ENCODE assay signal across 8 cellular contexts in the genomic region with DNA sequence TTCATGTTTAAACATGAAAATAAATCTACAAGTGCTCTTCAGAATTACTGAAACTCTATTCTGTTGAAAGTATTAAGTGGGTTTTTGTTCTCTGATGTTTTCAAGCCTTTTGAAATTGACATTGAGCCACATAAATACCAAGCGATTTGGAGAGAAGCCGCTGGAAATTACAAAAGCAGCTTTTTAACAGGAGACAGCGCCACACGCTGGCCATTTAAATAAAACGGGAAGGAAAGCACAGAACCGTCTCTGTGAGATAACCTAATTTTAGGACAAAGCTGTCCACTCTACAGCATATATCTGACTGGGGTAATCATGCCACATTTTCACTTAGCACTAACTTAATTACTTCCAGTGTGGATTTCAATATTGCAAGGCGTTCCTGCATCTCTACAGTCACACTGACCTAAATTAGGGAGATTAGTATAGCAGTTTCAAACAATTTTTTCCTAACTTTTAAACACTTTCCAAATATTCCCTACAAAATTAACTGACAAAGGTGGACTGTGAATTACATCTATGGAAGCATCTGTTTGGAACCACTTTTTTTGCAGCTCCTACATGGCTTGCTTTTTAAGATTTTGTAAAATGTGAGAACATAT. TPM values are rescaled to one million over a fixed set of nuclear protein-coding genes. Genes with fewer than 3 reads are reported as not detected.
DNase-seq lines count a peak whose midpoint lies in the region; ATAC-seq, FAIRE-seq and TF ChIP-seq lines count a peak whose summit lies in the region.

No MANE protein-coding gene starts in this region.

- no peaks in the 10 kb centered on the region for H3K4me1 Mint-ChIP-seq in astrocyte (ENCODE audit: low read depth, unreplicated experiment)

- H3K36me3 ChIP-seq in astrocyte (ENCODE audit: insufficient read depth, low read length) = no peaks in the 10 kb centered on the region
- no peaks in the 10 kb centered on the region for H3K36me3 ChIP-seq in upper lobe of right lung

- H3K27ac ChIP-seq in C4-2B (no peak overlapping the region), astrocyte (ENCODE audit: low read depth, low read length) (no peak overlapping the region), upper lobe of right lung (no peak overlapping the region)

- H3K9me3 Mint-ChIP-seq in astrocyte (ENCODE audit: unreplicated experiment) = no peaks in the 10 kb centered on the region

- DNase-seq in NCI-H526 treated with DMSO at 0.1 percent for 48 hours (lab: John Stamatoyannopoulos, UW) (peak; percentile 36), astrocyte (ENCODE audit: low read depth) (no peak), left kidney (ENCODE audit: low read depth, low spot score) (peak; percentile 59), upper lobe of right lung (no peak)
- no peak for DNase-seq in stimulated activated naive CD4-positive, alpha-beta T cell treated with Interleukin-2 at 50 U/mL for 16 hours (lab: John Stamatoyannopoulos, UW)
- no peak for DNase-seq in effector CD8-positive, alpha-beta T cell (lab: John Stamatoyannopoulos, UW)

- H3K4me1 ChIP-seq in astrocyte (ENCODE audit: insufficient read depth, low read length) (no peaks in the 10 kb centered on the region), upper lobe of right lung (no peaks in the 10 kb centered on the region)

- intact Hi-C loops in upper lobe of right lung (cut with DNase I) = no loop called here

- H3K9me3 ChIP-seq in astrocyte (ENCODE audit: insufficient read depth, low read depth, low read length) = no peaks in the 10 kb centered on the region
- H3K9me3 ChIP-seq in upper lobe of right lung = no peaks in the 10 kb centered on the region

- peak; percentile 73 for TF ChIP-seq CTCF in C4-2B (conservative IDR thresholded peaks at IDR 0.05)
- peak; percentile 60 for TF ChIP-seq CTCF in astrocyte (IDR thresholded peaks at IDR 0.05; ENCODE audit: insufficient read depth, low read depth, low read length)
- peak; percentile 54 for TF ChIP-seq CTCF in upper lobe of right lung (IDR thresholded peaks at IDR 0.05)

- H3K36me3 Mint-ChIP-seq in astrocyte (ENCODE audit: low read depth, unreplicated experiment) = no peaks in the 10 kb centered on the region

- H2AFZ ChIP-seq in astrocyte (ENCODE audit: low read depth, low read length) = no peak overlapping the region

- H4K20me1 ChIP-seq in astrocyte (ENCODE audit: insufficient read depth, low read length) = no peaks in the 10 kb centered on the region

- H3K9ac ChIP-seq in astrocyte (ENCODE audit: low read length) = no peak overlapping the region

- H3K79me2 ChIP-seq in astrocyte (ENCODE audit: insufficient read depth, low read length) = no peaks in the 10 kb centered on the region

- no peaks in the 10 kb centered on the region for H3K27me3 ChIP-seq in astrocyte (ENCODE audit: insufficient read depth, low read length)
- H3K27me3 ChIP-seq in upper lobe of right lung = no peaks in the 10 kb centered on the region

- no peaks in the 10 kb centered on the region for H3K27me3 Mint-ChIP-seq in astrocyte (ENCODE audit: low read depth, unreplicated experiment)

- no peak overlapping the region for H3K4me2 ChIP-seq in astrocyte (ENCODE audit: low read length)

- peak; percentile 51 for ATAC-seq in GM18867 (IDR thresholded peaks at IDR 0.05; ENCODE audit: unreplicated experiment)
- ATAC-seq in upper lobe of right lung = peak; percentile 59

- H3K27ac Mint-ChIP-seq in astrocyte (ENCODE audit: unreplicated experiment) = no peak overlapping the region

- FAIRE-seq in astrocyte (lab: Jason Lieb, UNC) = no peak

- H3K4me3 ChIP-seq in astrocyte (ENCODE audit: insufficient read depth, low read depth, low read length) (no peak overlapping the region), upper lobe of right lung (no peak overlapping the region)

- no peak overlapping the region for H3K4me3 Mint-ChIP-seq in astrocyte (ENCODE audit: unreplicated experiment)

RNA-seq across cellular contexts. Expression of a gene that starts 6.8 kb away (rescaled TPM):
- total RNA-seq in astrocyte = 10.0 and 15.3 TPM in 2 replicates
- total RNA-seq in upper lobe of right lung = 49.7 TPM

Comparison
In these comparisons a context has a peak if more than half of its experiments do, and no peak if none do; other contexts are left out.
1. DNase-seq: peak in NCI-H526 treated with DMSO at 0.1 percent for 48 hours (single experiment) and left kidney (single experiment); none in astrocyte (single experiment), upper lobe of right lung (single experiment), stimulated activated naive CD4-positive, alpha-beta T cell treated with Interleukin-2 at 50 U/mL for 16 hours (single experiment) and effector CD8-positive, alpha-beta T cell (single experiment).
2. Peak in every context shown above with its lines, with median percentiles within 50 percentile points of each other: CTCF ChIP-seq.